1 cellular context compared by ENCODE assay signal in the genomic region with DNA sequence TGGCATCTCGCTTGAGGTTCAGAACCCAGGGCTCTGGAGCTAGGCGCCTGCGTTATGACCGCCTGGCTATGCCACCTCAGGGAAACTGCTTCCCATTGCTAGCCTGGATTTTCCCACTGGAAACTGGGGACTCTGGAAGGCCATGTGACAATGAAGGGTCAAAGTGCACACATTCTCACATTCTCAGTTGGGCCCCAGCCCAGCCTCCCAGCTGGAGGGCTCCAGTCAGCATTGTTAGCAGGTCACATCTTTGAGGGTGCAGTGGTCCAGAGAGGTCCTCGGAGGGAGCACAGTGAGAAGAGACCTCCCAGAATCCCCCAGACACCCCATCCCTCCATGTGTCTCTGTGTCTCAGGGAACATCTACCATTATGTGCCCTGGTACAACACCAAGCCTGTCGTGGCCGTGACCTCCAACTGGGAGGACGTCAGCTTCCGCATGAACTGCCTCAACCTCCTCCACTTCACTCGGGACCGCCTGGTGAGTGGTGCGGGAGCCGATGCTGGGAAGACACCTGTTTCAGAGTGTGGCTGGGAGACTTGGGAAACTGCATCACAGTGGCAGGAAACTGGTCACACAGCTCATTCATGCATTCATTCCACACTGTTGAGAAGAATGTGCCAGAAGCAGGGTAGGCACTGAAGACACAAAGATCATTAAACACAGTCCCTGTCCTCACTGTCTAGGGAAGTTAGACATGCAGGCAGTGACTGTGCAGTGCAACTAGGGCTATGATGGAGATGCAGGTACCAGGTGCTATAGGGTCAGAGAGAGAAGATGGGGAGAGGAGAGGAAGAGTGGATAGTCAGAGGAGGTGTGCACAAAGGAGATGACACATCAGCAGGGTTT.
TF ChIP-seq lines count a peak whose summit lies in the region.

No MANE protein-coding gene starts in this region.

TF ChIP-seq in IMR-90, 13 proteins besides CTCF, POLR2A, EP300 and RAD21:
- TF ChIP-seq, protein P1, sequence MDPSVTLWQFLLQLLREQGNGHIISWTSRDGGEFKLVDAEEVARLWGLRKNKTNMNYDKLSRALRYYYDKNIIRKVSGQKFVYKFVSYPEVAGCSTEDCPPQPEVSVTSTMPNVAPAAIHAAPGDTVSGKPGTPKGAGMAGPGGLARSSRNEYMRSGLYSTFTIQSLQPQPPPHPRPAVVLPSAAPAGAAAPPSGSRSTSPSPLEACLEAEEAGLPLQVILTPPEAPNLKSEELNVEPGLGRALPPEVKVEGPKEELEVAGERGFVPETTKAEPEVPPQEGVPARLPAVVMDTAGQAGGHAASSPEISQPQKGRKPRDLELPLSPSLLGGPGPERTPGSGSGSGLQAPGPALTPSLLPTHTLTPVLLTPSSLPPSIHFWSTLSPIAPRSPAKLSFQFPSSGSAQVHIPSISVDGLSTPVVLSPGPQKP (IDR thresholded peaks at IDR 0.05; ENCODE audit: borderline replicate concordance, low read depth, low read length) = no peak
- TF ChIP-seq CHD1 (IDR thresholded peaks at IDR 0.05; ENCODE audit: low read depth, low read length) (no peak), FOS (IDR thresholded peaks at IDR 0.05; ENCODE audit: low read depth, low read length) (no peak), SMC3 (IDR thresholded peaks at IDR 0.05; ENCODE audit: low read depth, low read length) (no peak), RCOR1 (IDR thresholded peaks at IDR 0.05; ENCODE audit: insufficient replicate concordance, low read length) (no peak), RFX5 (IDR thresholded peaks at IDR 0.05; ENCODE audit: low read depth, low read length) (no peak), BHLHE40 (IDR thresholded peaks at IDR 0.05; ENCODE audit: low read depth, low read length) (no peak), CEBPB (IDR thresholded peaks at IDR 0.05; ENCODE audit: low read depth, low read length) (no peak), MAZ (IDR thresholded peaks at IDR 0.05; ENCODE audit: borderline replicate concordance, low read depth, low read length) (no peak)
- TF ChIP-seq, protein P2, sequence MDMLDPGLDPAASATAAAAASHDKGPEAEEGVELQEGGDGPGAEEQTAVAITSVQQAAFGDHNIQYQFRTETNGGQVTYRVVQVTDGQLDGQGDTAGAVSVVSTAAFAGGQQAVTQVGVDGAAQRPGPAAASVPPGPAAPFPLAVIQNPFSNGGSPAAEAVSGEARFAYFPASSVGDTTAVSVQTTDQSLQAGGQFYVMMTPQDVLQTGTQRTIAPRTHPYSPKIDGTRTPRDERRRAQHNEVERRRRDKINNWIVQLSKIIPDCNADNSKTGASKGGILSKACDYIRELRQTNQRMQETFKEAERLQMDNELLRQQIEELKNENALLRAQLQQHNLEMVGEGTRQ (IDR thresholded peaks at IDR 0.05; ENCODE audit: low read depth, low read length) = no peak
